ENCODE assay signal across 8 cellular contexts in the genomic region with DNA sequence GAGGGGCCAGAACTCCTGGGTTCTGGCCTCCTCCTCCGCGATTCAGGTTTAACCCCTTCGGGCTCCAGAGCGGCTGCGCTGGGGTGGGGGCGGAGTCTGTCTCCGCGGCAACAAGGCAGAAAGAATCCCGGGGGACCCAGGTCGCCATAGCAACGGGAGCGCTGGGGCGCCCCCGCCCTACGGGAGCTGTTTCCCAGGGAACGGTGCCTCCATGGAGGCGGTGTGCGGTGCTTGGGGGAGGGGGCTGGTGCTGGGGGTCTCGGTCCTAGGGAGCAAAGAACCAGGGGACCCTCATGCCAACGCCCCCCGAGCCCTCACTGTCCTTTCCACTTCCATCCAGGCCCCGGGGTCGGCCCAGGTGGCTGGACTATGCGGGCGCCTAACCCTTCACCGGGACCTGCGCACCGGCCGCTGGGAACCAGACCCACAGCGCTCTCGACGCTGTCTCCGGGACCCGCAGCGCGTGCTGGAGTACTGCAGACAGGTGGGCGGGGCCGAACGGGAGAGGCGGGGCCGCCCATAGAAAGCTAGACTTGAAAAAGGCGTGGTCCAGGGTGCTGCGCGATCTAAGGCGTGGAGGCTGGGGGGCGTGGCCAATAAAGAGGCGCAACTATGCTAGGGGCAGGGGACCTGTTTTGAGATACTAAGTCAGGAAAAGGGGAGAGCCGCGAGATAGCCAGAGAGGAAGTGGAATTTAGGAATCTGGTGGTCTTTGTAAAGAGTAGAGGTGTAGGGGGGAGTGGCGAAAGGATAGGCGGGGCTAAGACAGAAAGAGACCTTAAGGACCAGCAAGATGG. TPM values are rescaled to one million over a fixed set of nuclear protein-coding genes. Genes with fewer than 3 reads are reported as not detected.
DNase-seq lines count a peak whose midpoint lies in the region; ATAC-seq and TF ChIP-seq lines count a peak whose summit lies in the region.

No MANE protein-coding gene starts in this region.

- peak; percentile 85 for DNase-seq in Right ventricle myocardium inferior (ENCODE audit: missing footprints)
- no peak for DNase-seq in right atrium auricular region (ENCODE audit: low spot score)
- DNase-seq in NCI-H1417 (lab: John Stamatoyannopoulos, UW): peak; percentile 91 to 97 (median 96)
- peak; percentile 96 for DNase-seq in SW480 (ENCODE audit: low spot score)
- DNase-seq in activated naive CD8-positive, alpha-beta T cell treated with anti-CD3 and anti-CD28 coated beads for 36 hours: peak; percentile 89
- DNase-seq in heart left ventricle: peak; percentile 52 to 78 (median 66)
- DNase-seq in psoas muscle: peak; percentile 59 to 69

- TF ChIP-seq POLR2A in heart left ventricle (IDR thresholded peaks at IDR 0.05): no peak

- 0 to 2% (median 2%) methylated on average over 37 to 51 of the region's 51 CpGs for WGBS in heart left ventricle, 4 donors
- 1% methylated on average over 41 to 51 of the region's 51 CpGs for WGBS in psoas muscle, 3 donors

- TF ChIP-seq CTCF in right atrium auricular region (IDR thresholded peaks at IDR 0.05): no peak
- TF ChIP-seq CTCF in heart left ventricle (IDR thresholded peaks at IDR 0.05): no peak
- TF ChIP-seq CTCF in psoas muscle (IDR thresholded peaks at IDR 0.05): no peak

- ATAC-seq in Right ventricle myocardium inferior (peak; percentile 44), heart left ventricle (peak in 3 of 4 donors; percentile 57 to 78 (median 70)), psoas muscle (peak; percentile 46 to 61 (median 56)), GM21619 (IDR thresholded peaks at IDR 0.05; ENCODE audit: unreplicated experiment) (no peak)

- peak overlapping the region; percentile 71 for H3K4me3 Mint-ChIP-seq in activated naive CD8-positive, alpha-beta T cell treated with anti-CD3 and anti-CD28 coated beads for 36 hours

- peaks cover 12% of the 10 kb centered on the region for H3K4me1 Mint-ChIP-seq in activated naive CD8-positive, alpha-beta T cell treated with anti-CD3 and anti-CD28 coated beads for 36 hours

- H3K27me3 ChIP-seq in right atrium auricular region (no peaks in the 10 kb centered on the region), heart left ventricle (peaks cover 0 to 22% (median 8%) of the 10 kb centered on the region in 9 donors), psoas muscle (ENCODE audit: insufficient read depth in 3 of 3, low read length in 2 of 3) (peaks cover 0 to 72% (median 22%) of the 10 kb centered on the region in 3 donors)

- no peak overlapping the region for H3K27ac Mint-ChIP-seq in activated naive CD8-positive, alpha-beta T cell treated with anti-CD3 and anti-CD28 coated beads for 36 hours

- H3K4me1 ChIP-seq in right atrium auricular region (peaks cover 0 to 26% of the 10 kb centered on the region in 2 donors), heart left ventricle (peaks cover 0 to 26% (median 18%) of the 10 kb centered on the region in 12 donors), psoas muscle (peaks cover 6% of the 10 kb centered on the region)

- intact Hi-C loops in Right ventricle myocardium inferior (cut with DNase I): no loop called here
- intact Hi-C loops in heart left ventricle (cut with DNase I): loop anchor here in 1 of 10 donors (10.0 kb wide), 1 partner anchor 85 kb away; no protein-coding TSS in a partner anchor
- intact Hi-C loops in psoas muscle (cut with DNase I): no loop called here

- H3K36me3 ChIP-seq in right atrium auricular region (no peaks in the 10 kb centered on the region), heart left ventricle (no peaks in the 10 kb centered on the region), psoas muscle (ENCODE audit: insufficient read depth in 1 of 2, low read depth in 1 of 2) (no peaks in the 10 kb centered on the region)

- H3K27ac ChIP-seq in right atrium auricular region (no peak overlapping the region), heart left ventricle (no peak overlapping the region), psoas muscle (no peak overlapping the region)

- H3K4me3 ChIP-seq in right atrium auricular region (peak overlapping the region in 1 of 2 donors; percentile 64), heart left ventricle (peak overlapping the region in 11 of 12 donors; percentile 13 to 67 (median 55)), psoas muscle (peak overlapping the region; percentile 60)

- H3K36me3 Mint-ChIP-seq in activated naive CD8-positive, alpha-beta T cell treated with anti-CD3 and anti-CD28 coated beads for 36 hours: peaks cover 2% of the 10 kb centered on the region

- H3K9me3 Mint-ChIP-seq in activated naive CD8-positive, alpha-beta T cell treated with anti-CD3 and anti-CD28 coated beads for 36 hours: no peaks in the 10 kb centered on the region

- no peaks in the 10 kb centered on the region for H3K9me3 ChIP-seq in right atrium auricular region
- H3K9me3 ChIP-seq in heart left ventricle: no peaks in the 10 kb centered on the region
- no peaks in the 10 kb centered on the region for H3K9me3 ChIP-seq in psoas muscle

- H3K27me3 Mint-ChIP-seq in activated naive CD8-positive, alpha-beta T cell treated with anti-CD3 and anti-CD28 coated beads for 36 hours: peaks cover 68% of the 10 kb centered on the region

RNA-seq across cellular contexts. Expression of a gene that starts 1.2 kb away (rescaled TPM):
- total RNA-seq in Right ventricle myocardium inferior: 20.5 TPM
- total RNA-seq in right atrium auricular region: 10 to 100 TPM; 17.5 to 33.6 TPM
- total RNA-seq in activated naive CD8-positive, alpha-beta T cell treated with anti-CD3 and anti-CD28 coated beads for 36 hours: under 1 TPM; 0.68 to 0.88 TPM
- total RNA-seq in heart left ventricle: 10 to 100 TPM in 8 of 9 donors, 1 to 10 TPM in 1; 8.9 to 44.3 (median 25.3) TPM
- polyA plus RNA-seq in heart left ventricle: 10 to 100 TPM in 1 of 2 donors, 1 to 10 TPM in 1; 2.1 to 19.0 TPM
- total RNA-seq in psoas muscle: 1 to 10 TPM in 1 of 4 donors, under 1 TPM in 3; 0.48 to 4.1 (median 0.78) TPM
- 1 to 10 TPM in 1 of 3 donors, under 1 TPM in 2; 0.48 to 2.2 (median 1.00) TPM for polyA plus RNA-seq in psoas muscle

RNA-seq across cellular contexts. Expression of a gene that starts 12.8 kb away (rescaled TPM):
- total RNA-seq in Right ventricle myocardium inferior (not detected), right atrium auricular region (under 1 TPM in 1 of 2 donors, not detected in 1; 0.51 TPM), heart left ventricle (under 1 TPM in 1 of 9 donors, not detected in 8; 0.77 TPM), psoas muscle (not detected)
- 1 to 10 TPM; 2.3 to 2.4 TPM for total RNA-seq in activated naive CD8-positive, alpha-beta T cell treated with anti-CD3 and anti-CD28 coated beads for 36 hours
- polyA plus RNA-seq in heart left ventricle (not detected), psoas muscle (not detected)

RNA-seq across cellular contexts. Expression of a gene that starts 17.2 kb away (rescaled TPM):
- not detected for total RNA-seq in Right ventricle myocardium inferior
- not detected for total RNA-seq in right atrium auricular region
- total RNA-seq in activated naive CD8-positive, alpha-beta T cell treated with anti-CD3 and anti-CD28 coated beads for 36 hours: under 1 TPM; 0.36 to 0.49 TPM
- 1 to 10 TPM in 1 of 9 donors, not detected in 8; 1.0 TPM for total RNA-seq in heart left ventricle
- not detected for polyA plus RNA-seq in heart left ventricle
- not detected for total RNA-seq in psoas muscle
- not detected for polyA plus RNA-seq in psoas muscle

RNA-seq across cellular contexts. Expression of a gene that starts 30.8 kb away (rescaled TPM):
- total RNA-seq in Right ventricle myocardium inferior (2.1 TPM), right atrium auricular region (1 to 10 TPM; 1.3 to 2.1 TPM), heart left ventricle (10 to 100 TPM in 1 of 9 donors, 1 to 10 TPM in 7, under 1 TPM in 1; 0.79 to 12.3 (median 3.0) TPM), psoas muscle (1 to 10 TPM in 3 of 4 donors, under 1 TPM in 1; 0.90 to 2.2 (median 1.5) TPM)
- total RNA-seq in activated naive CD8-positive, alpha-beta T cell treated with anti-CD3 and anti-CD28 coated beads for 36 hours: 10 to 100 TPM; 72.2 to 73.7 TPM
- polyA plus RNA-seq in heart left ventricle (1 to 10 TPM; 2.8 to 3.1 TPM), psoas muscle (1 to 10 TPM in 2 of 3 donors, under 1 TPM in 1; 0.75 to 1.6 (median 1.2) TPM)

RNA-seq across cellular contexts. Expression of a gene that starts 32.8 kb away (rescaled TPM):
- 6.3 TPM for total RNA-seq in Right ventricle myocardium inferior
- 1 to 10 TPM in 1 of 2 donors, not detected in 1; 3.3 TPM for total RNA-seq in right atrium auricular region
- 10 to 100 TPM; 44.9 to 53.8 TPM for total RNA-seq in activated naive CD8-positive, alpha-beta T cell treated with anti-CD3 and anti-CD28 coated beads for 36 hours
- total RNA-seq in heart left ventricle: 10 to 100 TPM in 2 of 9 donors, 1 to 10 TPM in 6, not detected in 1; 2.3 to 31.7 (median 4.7) TPM
- polyA plus RNA-seq in heart left ventricle: 10 to 100 TPM in 1 of 2 donors, 1 to 10 TPM in 1; 3.2 to 10.1 TPM
- total RNA-seq in psoas muscle: 1 to 10 TPM; 1.7 to 4.7 (median 3.1) TPM
- polyA plus RNA-seq in psoas muscle: 1 to 10 TPM; 1.1 to 4.2 (median 3.5) TPM
